ENCODE assay signal across 18 cellular contexts in genomic region chr9:116837038-116837998, GRCh38.
DNase-seq lines count a peak whose midpoint lies in the region; ATAC-seq, FAIRE-seq and TF ChIP-seq lines count a peak whose summit lies in the region.
"Had no signal": no experiment of that assay in that cellular context is flagged by ENCODE, and none has a peak within 500 bp of the region (broad histone marks: within the 10 kb centered on the region; RNA-seq: fewer than 3 reads in every experiment).

No MANE protein-coding gene starts in this region.

- CTCF ChIA-PET in T-cell (lab: Charles Lee), result no interaction called here

- no peak overlapping the region for H3K4me2 ChIP-seq in astrocyte (ENCODE audit: low read length)

- no peaks in the 10 kb centered on the region for H3K9me3 ChIP-seq in astrocyte (ENCODE audit: insufficient read depth, low read depth, low read length)
- H3K9me3 ChIP-seq: adrenal gland, sigmoid colon, stomach had no signal

- no peak for FAIRE-seq in astrocyte (lab: Jason Lieb, UNC)

- H3K4me3 Mint-ChIP-seq in astrocyte (ENCODE audit: unreplicated experiment), result no peak overlapping the region
- no peak overlapping the region for H3K4me3 Mint-ChIP-seq in type B pancreatic cell
- H3K4me3 Mint-ChIP-seq in T-cell, result no peak overlapping the region
- H3K4me3 Mint-ChIP-seq: CD4-positive, CD25-positive, alpha-beta regulatory T cell; nephron progenitor cell; T-helper 1 cell treated with Interleukin-12 subunit alpha and Interleukin-12 subunit beta and Interleukin-4 antibody, amounts not matched to agents 30 μg/mL and 1 μg/mL, for 36 hours had no signal

- H3K27me3 Mint-ChIP-seq in astrocyte (ENCODE audit: low read depth, unreplicated experiment) (no peaks in the 10 kb centered on the region), type B pancreatic cell (no peaks in the 10 kb centered on the region), T-cell (peaks cover 8 to 13% of the 10 kb centered on the region in 2 donors)

- H3K4me1 Mint-ChIP-seq in astrocyte (ENCODE audit: low read depth, unreplicated experiment), result peaks cover 14% of the 10 kb centered on the region
- H3K4me1 Mint-ChIP-seq in type B pancreatic cell (ENCODE audit: unreplicated experiment), result no peaks in the 10 kb centered on the region
- H3K4me1 Mint-ChIP-seq in T-cell, result no peaks in the 10 kb centered on the region
- H3K4me1 Mint-ChIP-seq: CD4-positive, CD25-positive, alpha-beta regulatory T cell had no signal

- no peaks in the 10 kb centered on the region for H3K79me2 ChIP-seq in astrocyte (ENCODE audit: insufficient read depth, low read length)

- TF ChIP-seq CTCF in astrocyte (IDR thresholded peaks at IDR 0.05; ENCODE audit: insufficient read depth, low read depth, low read length) (no peak), type B pancreatic cell (conservative IDR thresholded peaks at IDR 0.05) (no peak)

- POLR2A ChIA-PET in T-cell (lab: Charles Lee), result no interaction called here

- ATAC-seq in T-cell (replicated peaks in 1 of 4) (no peak), GM18861 (IDR thresholded peaks at IDR 0.05; ENCODE audit: unreplicated experiment) (no peak), Right ventricle myocardium inferior (no peak)
- ATAC-seq: left lobe of liver had no signal

- H3K36me3 Mint-ChIP-seq in astrocyte (ENCODE audit: low read depth, unreplicated experiment) (no peaks in the 10 kb centered on the region), type B pancreatic cell (no peaks in the 10 kb centered on the region), T-cell (no peaks in the 10 kb centered on the region)
- H3K36me3 Mint-ChIP-seq: CD4-positive, CD25-positive, alpha-beta regulatory T cell had no signal

- H3K27me3 ChIP-seq in astrocyte (ENCODE audit: insufficient read depth, low read length), result no peaks in the 10 kb centered on the region
- H3K27me3 ChIP-seq: adrenal gland, sigmoid colon, stomach had no signal

- no peaks in the 10 kb centered on the region for H3K4me1 ChIP-seq in astrocyte (ENCODE audit: insufficient read depth, low read length)
- H3K4me1 ChIP-seq: adrenal gland, sigmoid colon, stomach had no signal

- H3K27ac ChIP-seq in astrocyte (ENCODE audit: low read depth, low read length), result no peak overlapping the region
- H3K27ac ChIP-seq: adrenal gland, sigmoid colon had no signal

- no peak overlapping the region for H3K9ac ChIP-seq in astrocyte (ENCODE audit: low read length)

- H3K27ac Mint-ChIP-seq in astrocyte (ENCODE audit: unreplicated experiment), result peak overlapping the region; percentile 12
- H3K27ac Mint-ChIP-seq in type B pancreatic cell, result peak overlapping the region; percentile 93
- no peak overlapping the region for H3K27ac Mint-ChIP-seq in T-cell
- H3K27ac Mint-ChIP-seq: CD4-positive, CD25-positive, alpha-beta regulatory T cell; nephron progenitor cell; T-helper 1 cell treated with Interleukin-12 subunit alpha and Interleukin-12 subunit beta and Interleukin-4 antibody, amounts not matched to agents 30 μg/mL and 1 μg/mL, for 36 hours had no signal

- DNase-seq in LHCN-M2 (ENCODE audit: low read depth), result peak; percentile 36
- no peak for DNase-seq in astrocyte (ENCODE audit: low read depth)
- DNase-seq in iPS-NIHi7 (ENCODE audit: extremely low spot score), result peak; percentile 59
- DNase-seq in type B pancreatic cell (ENCODE audit: extremely low spot score, unreplicated experiment), result no peak
- no peak for DNase-seq in T-cell
- no peak for DNase-seq in Right ventricle myocardium inferior (ENCODE audit: missing footprints)
- DNase-seq: activated CD4-positive, alpha-beta T cell treated with anti-CD3 and anti-CD28 coated beads for 4 hours; activated T-cell treated with anti-CD3 and anti-CD28 coated beads, Interleukin-2, amount 50 U/mL, for 1 hour; adrenal gland; CD4-positive, CD25-positive, alpha-beta regulatory T cell; KBM-7; NCI-H2107; nephron progenitor cell; sigmoid colon; stomach had no signal

- intact Hi-C loops in Right ventricle myocardium inferior (cut with DNase I), result no loop called here

- H3K4me3 ChIP-seq in astrocyte (ENCODE audit: insufficient read depth, low read depth, low read length), result no peak overlapping the region
- H3K4me3 ChIP-seq: adrenal gland, sigmoid colon, stomach had no signal

- no peak overlapping the region for H2AFZ ChIP-seq in astrocyte (ENCODE audit: low read depth, low read length)

- no peaks in the 10 kb centered on the region for H4K20me1 ChIP-seq in astrocyte (ENCODE audit: insufficient read depth, low read length)

- no peaks in the 10 kb centered on the region for H3K36me3 ChIP-seq in astrocyte (ENCODE audit: insufficient read depth, low read length)
- H3K36me3 ChIP-seq: adrenal gland, sigmoid colon, stomach had no signal

- H3K9me3 Mint-ChIP-seq in astrocyte (ENCODE audit: unreplicated experiment) (peaks cover 3% of the 10 kb centered on the region), type B pancreatic cell (no peaks in the 10 kb centered on the region), T-cell (no peaks in the 10 kb centered on the region)
- H3K9me3 Mint-ChIP-seq: CD4-positive, CD25-positive, alpha-beta regulatory T cell; T-helper 1 cell treated with Interleukin-12 subunit alpha and Interleukin-12 subunit beta and Interleukin-4 antibody, amounts not matched to agents 30 μg/mL and 1 μg/mL, for 36 hours had no signal

Comparison
In these comparisons a context has a peak if more than half of its experiments do, and no peak if none do; other contexts are left out.
1. DNase-seq: peak in LHCN-M2 (single experiment) and iPS-NIHi7 (single experiment); none in astrocyte (single experiment), type B pancreatic cell (single experiment), T-cell (0 of 34) and Right ventricle myocardium inferior (single experiment).
2. H3K27ac Mint-ChIP-seq: peak in astrocyte (single experiment) and type B pancreatic cell (single experiment); none in T-cell (0 of 2).